8 cellular contexts compared by ENCODE assay signal in genomic region chr3:184185461-184186183, GRCh38. TPM values are rescaled to one million over a fixed set of nuclear protein-coding genes. Genes with fewer than 3 reads are reported as not detected.
DNase-seq lines count a peak whose midpoint lies in the region; ATAC-seq and TF ChIP-seq lines count a peak whose summit lies in the region.

No MANE protein-coding gene starts in this region.

- no CpG with 5 or more reads among the region's 55 CpGs for WGBS in iPS DF 6.9 (ENCODE audit: insufficient coverage, insufficient read length)

- H3K27ac ChIP-seq in brain microvascular endothelial cell (peak overlapping the region; percentile 71), iPS DF 6.9 (ENCODE audit: low read length) (no peak overlapping the region), gastrocnemius medialis (peak overlapping the region; percentile 89 to 97 (median 96))

- intact Hi-C loops in gastrocnemius medialis (cut with DNase I; ENCODE audit: low total_unique reads), result loop anchor here (1.0 to 5.0 kb wide), 7 partner anchors 11 to 177 kb away; partner anchors contain the start of genes AP2M1, CLCN2, EEF1AKMT4 and EIF2B5

- in situ Hi-C loops in brain microvascular endothelial cell (cut with HindIII; ENCODE audit: low pct_ligation_motif_present, low sequenced_read_pairs), result no loop called here
- in situ Hi-C loops in gastrocnemius medialis (cut with MboI; ENCODE audit: low sequenced_read_pairs in 4 of 4), result loop anchor here in 2 of 4 donors (10.0 kb wide), 1 partner anchor 51 kb away; the partner anchor contains the start of gene EIF2B5 (in 2 of the 2)

- peak in 1 of 2 donors; percentile 69 for TF ChIP-seq POLR2A in gastrocnemius medialis (IDR thresholded peaks at IDR 0.05)

- H3K27me3 ChIP-seq in brain microvascular endothelial cell (replicated peaks) (no peaks in the 10 kb centered on the region), iPS DF 6.9 (ENCODE audit: control insufficient read depth, insufficient read depth, low read length) (no peaks in the 10 kb centered on the region), gastrocnemius medialis (no peaks in the 10 kb centered on the region)

- H3K4me1 ChIP-seq in iPS DF 6.9 (ENCODE audit: control insufficient read depth, insufficient read depth, low read length) (no peaks in the 10 kb centered on the region), gastrocnemius medialis (peaks cover 18 to 21% of the 10 kb centered on the region in 2 donors)

- ATAC-seq in GM18858 (IDR thresholded peaks at IDR 0.05; ENCODE audit: unreplicated experiment) (peak; percentile 84), HG03066 (IDR thresholded peaks at IDR 0.05; ENCODE audit: low read depth, unreplicated experiment) (peak; percentile 93), gastrocnemius medialis (peak; percentile 92 to 97)

- H3K36me3 ChIP-seq in brain microvascular endothelial cell (replicated peaks) (peaks cover 66% of the 10 kb centered on the region), iPS DF 6.9 (ENCODE audit: control insufficient read depth, insufficient read depth, low read length) (peaks cover 34% of the 10 kb centered on the region), gastrocnemius medialis (peaks cover 8 to 74% of the 10 kb centered on the region in 2 donors)

- no peaks in the 10 kb centered on the region for H3K9me3 ChIP-seq in iPS DF 6.9 (ENCODE audit: control insufficient read depth, insufficient read depth, low read length)
- no peaks in the 10 kb centered on the region for H3K9me3 ChIP-seq in gastrocnemius medialis

- TF ChIP-seq CTCF in brain microvascular endothelial cell (IDR thresholded peaks at IDR 0.05; ENCODE audit: low read depth, low read length, missing control alignments), result no peak
- no peak for TF ChIP-seq CTCF in gastrocnemius medialis (IDR thresholded peaks at IDR 0.05 in 4 of 5, conservative IDR thresholded peaks at IDR 0.05 in 1 of 5)

- DNase-seq in A172 (ENCODE audit: low spot score) (peak; percentile 97), NCI-H2107 treated with DMSO at 0.1 percent for 48 hours (lab: John Stamatoyannopoulos, UW; ENCODE audit: unreplicated experiment) (peak; percentile 99), UCSD-AML1 (lab: John Stamatoyannopoulos, UW; ENCODE audit: unreplicated experiment) (peak; percentile 100), brain microvascular endothelial cell (peak; percentile 98), iPS DF 6.9 (ENCODE audit: low read depth, low spot score) (peak; percentile 99), gastrocnemius medialis (peak; percentile 99)

- peak overlapping the region; percentile 98 for H3K4me3 ChIP-seq in brain microvascular endothelial cell (ENCODE audit: low read depth, low read length)
- H3K4me3 ChIP-seq in iPS DF 6.9 (ENCODE audit: low read length), result peak overlapping the region; percentile 59; the same call in 1 of the 2 replicates
- H3K4me3 ChIP-seq in gastrocnemius medialis, result peak overlapping the region; percentile 78 to 97 (median 90)

RNA-seq across cellular contexts. Expression of gene ABCF3, which starts 0.4 kb away (rescaled TPM):
- 32.3 and 46.9 TPM in 2 replicates for total RNA-seq in A172 (2014; rRNA removed; shearing (Covaris generic))
- total RNA-seq in gastrocnemius medialis, result 10 to 100 TPM; 52.6 to 96.4 (median 63.2) TPM

RNA-seq across cellular contexts. Expression of gene AP2M1, which starts 11.0 kb away (rescaled TPM):
- 717 and 879 TPM in 2 replicates for total RNA-seq in A172 (2014; rRNA removed; shearing (Covaris generic))
- 100 to 1,000 TPM; 110 to 132 (median 117) TPM for total RNA-seq in gastrocnemius medialis

RNA-seq across cellular contexts. Expression of gene DVL3, which starts 30.4 kb away (rescaled TPM):
- total RNA-seq in A172 (2014; rRNA removed; shearing (Covaris generic)), result 36.2 and 38.3 TPM in 2 replicates
- total RNA-seq in gastrocnemius medialis, result 10 to 100 TPM; 36.5 to 58.1 (median 48.0) TPM

RNA-seq across cellular contexts. Expression of gene VWA5B2, which starts 43.8 kb away (rescaled TPM):
- 0.36 and 0.72 TPM in 2 replicates for total RNA-seq in A172 (2014; rRNA removed; shearing (Covaris generic))
- total RNA-seq in gastrocnemius medialis, result not detected

RNA-seq across cellular contexts. Expression of gene EIF2B5, which starts 50.5 kb away (rescaled TPM):
- total RNA-seq in A172 (2014; rRNA removed; shearing (Covaris generic)), result 37.4 and 42.6 TPM in 2 replicates
- total RNA-seq in gastrocnemius medialis, result 10 to 100 TPM; 42.6 to 56.8 (median 53.4) TPM
